ENCODE assay signal across 21 cellular contexts in the genomic region with DNA sequence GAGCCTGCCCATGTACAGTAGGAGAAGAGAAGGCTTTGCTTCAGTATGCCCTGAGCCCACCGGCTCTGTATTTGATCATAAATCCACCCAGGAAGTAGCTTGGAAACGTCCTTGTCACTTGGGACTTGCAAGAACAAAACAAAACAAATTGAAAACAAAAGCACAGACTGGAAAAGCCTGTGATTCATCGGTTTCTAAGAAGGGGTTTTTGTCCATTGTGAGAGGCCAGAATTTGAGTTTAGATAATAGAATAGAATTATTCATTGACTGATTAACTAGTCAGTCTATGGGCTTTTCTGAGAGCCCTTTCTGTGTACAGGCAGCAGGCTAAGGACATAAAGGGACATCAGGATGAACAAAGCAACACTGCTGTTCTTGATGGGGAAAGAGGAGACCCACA.
DNase-seq lines count a peak whose midpoint lies in the region; ATAC-seq, FAIRE-seq and TF ChIP-seq lines count a peak whose summit lies in the region.
"Had no signal": no experiment of that assay in that cellular context is flagged by ENCODE, and none has a peak within 500 bp of the region (broad histone marks: within the 10 kb centered on the region; RNA-seq: fewer than 3 reads in every experiment).

No MANE protein-coding gene starts in this region.

- POLR2A ChIA-PET in MCF 10A (lab: Yijun Ruan, JAX), result no interaction called here
- POLR2A ChIA-PET in SK-N-SH (lab: Yijun Ruan, JAX), result no interaction called here

- H4K20me1 ChIP-seq in BLaER1 (no peaks in the 10 kb centered on the region), SK-N-SH (ENCODE audit: insufficient read depth) (no peaks in the 10 kb centered on the region)

- H3K36me3 ChIP-seq in BLaER1, result no peaks in the 10 kb centered on the region; the same call in 1 of the 2 replicates
- H3K36me3 ChIP-seq in SK-N-SH (replicated peaks in 1 of 2; ENCODE audit: control insufficient read depth in 1 of 2, insufficient read depth in 2 of 2, low read length in 1 of 2), result no peaks in the 10 kb centered on the region
- H3K36me3 ChIP-seq: adrenal gland, cardiac muscle cell, SJCRH30, stomach had no signal

- TF ChIP-seq CTCF in MCF 10A (IDR thresholded peaks at IDR 0.05; ENCODE audit: unreplicated experiment), result no peak
- TF ChIP-seq CTCF in SK-N-SH (IDR thresholded peaks at IDR 0.05), result no peak

- FAIRE-seq in frontal cortex (lab: Jason Lieb, UNC), result peak; percentile 85
- FAIRE-seq: H54, K562 had no signal

- H3K9me2 ChIP-seq in SK-N-SH, result no peaks in the 10 kb centered on the region

- no peaks in the 10 kb centered on the region for H3K36me3 Mint-ChIP-seq in MCF 10A (ENCODE audit: insufficient read depth, unreplicated experiment)
- H3K36me3 Mint-ChIP-seq: natural killer cell treated with Interleukin-12 subunit alpha and Interleukin-12 subunit beta and Interleukin-15 and Interleukin-18, amount 100 ng/mL, for 72 hours; T-cell had no signal

- H3K9me3 Mint-ChIP-seq in MCF 10A (ENCODE audit: unreplicated experiment), result peaks cover 7% of the 10 kb centered on the region

- no peak for TF ChIP-seq RAD21 in SK-N-SH (IDR thresholded peaks at IDR 0.05; ENCODE audit: low read length)

- no peak for DNase-seq in MCF 10A (ENCODE audit: unreplicated experiment)
- DNase-seq in frontal cortex (ENCODE audit: low spot score in 2 of 2), result peak; percentile 7 to 56
- peak; percentile 37 for DNase-seq in putamen (ENCODE audit: low spot score)
- no peak for DNase-seq in activated T-cell treated with anti-CD3 and anti-CD28 coated beads, Interleukin-2, amount 50 U/mL, for 1 hour
- no peak for DNase-seq in DMS79 treated with DMSO at 0.1 percent for 48 hours (lab: John Stamatoyannopoulos, UW)
- no peak for DNase-seq in SK-N-SH
- DNase-seq: adrenal gland; NCI-H146; NCI-H510A treated with DMSO at 0.1 percent for 48 hours; SJCRH30; stimulated activated CD8-positive, alpha-beta memory T cell treated with anti-CD3 and anti-CD28 coated beads, Interleukin-4, amount 100 ng/mL, for 48 hours; stomach; T-cell had no signal

- H3K27ac Mint-ChIP-seq in MCF 10A (ENCODE audit: low read depth, unreplicated experiment), result peak overlapping the region; percentile 23
- H3K27ac Mint-ChIP-seq: T-cell had no signal

- no peak for TF ChIP-seq EP300 in SK-N-SH (IDR thresholded peaks at IDR 0.05; ENCODE audit: borderline replicate concordance in 1 of 2, low read depth in 1 of 2, low read length in 1 of 2)

- H3K4me1 ChIP-seq in BLaER1 (peaks cover 100% of the 10 kb centered on the region), SK-N-SH (ENCODE audit: control insufficient read depth in 1 of 2, insufficient read depth in 2 of 2, low read depth in 1 of 2, low read length in 1 of 2) (no peaks in the 10 kb centered on the region)
- H3K4me1 ChIP-seq: adrenal gland, parathyroid adenoma, SJCRH30 had no signal

- no peak for ATAC-seq in GM18505 (IDR thresholded peaks at IDR 0.05; ENCODE audit: unreplicated experiment)
- ATAC-seq: activated CD4-positive, CD25-positive, alpha-beta regulatory T cell treated with anti-CD3 and anti-CD28 coated beads, Interleukin-2, amount 50 U/mL, for 24 hours; K562; natural killer cell treated with Interleukin-12 subunit alpha and Interleukin-12 subunit beta and Interleukin-15 and Interleukin-18, amount 100 ng/mL, for 72 hours; T-cell had no signal

- no peak overlapping the region for H3K4me3 ChIP-seq in BLaER1
- no peak overlapping the region for H3K4me3 ChIP-seq in SK-N-SH (ENCODE audit: low read depth in 2 of 2, low read length in 1 of 2)
- H3K4me3 ChIP-seq: adrenal gland, cardiac muscle cell, K562, SJCRH30, stomach had no signal

- H3K4me2 ChIP-seq in BLaER1, result peak overlapping the region; percentile 85
- H3K4me2 ChIP-seq in SK-N-SH, result no peak overlapping the region

- H3K79me2 ChIP-seq in SK-N-SH (ENCODE audit: insufficient read depth), result no peaks in the 10 kb centered on the region
- H3K79me2 ChIP-seq: parathyroid adenoma had no signal

- H3K9me3 ChIP-seq in BLaER1, result peaks cover 39% of the 10 kb centered on the region
- no peaks in the 10 kb centered on the region for H3K9me3 ChIP-seq in SK-N-SH
- H3K9me3 ChIP-seq: adrenal gland, SJCRH30 had no signal

- CTCF ChIA-PET in MCF 10A (lab: Yijun Ruan, JAX) (interaction anchor here (0.6 kb wide), 2 partner anchors 48 to 1761 kb away, joined by 3 read pairs; no protein-coding TSS in a partner anchor), SK-N-SH (lab: Yijun Ruan, JAX) (no interaction called here)

- no peak overlapping the region for H3K4me3 Mint-ChIP-seq in MCF 10A (ENCODE audit: unreplicated experiment)
- H3K4me3 Mint-ChIP-seq: natural killer cell treated with Interleukin-12 subunit alpha and Interleukin-12 subunit beta and Interleukin-15 and Interleukin-18, amount 100 ng/mL, for 72 hours; T-cell had no signal

- H3K9ac ChIP-seq in BLaER1 (no peak overlapping the region), SK-N-SH (no peak overlapping the region)
- H3K9ac ChIP-seq: parathyroid adenoma had no signal

- WGBS in SK-N-SH (ENCODE audit: low lambda C conversion rate), result 9% methylated on average over 3 of the region's 3 CpGs

- intact Hi-C loops in MCF 10A (cut with micrococcal nuclease), result no loop called here

- H3F3A ChIP-seq in SK-N-SH (replicated peaks; ENCODE audit: insufficient read depth), result no peaks in the 10 kb centered on the region

- no peak for TF ChIP-seq POLR2A in GM18505 (IDR thresholded peaks at IDR 0.05; ENCODE audit: borderline replicate concordance, extremely low read depth, insufficient read depth, insufficient read length)

- no TSS peak for BruUV-seq in MCF 10A (replicated peaks; lab: Mats Ljungman, UMichigan)

- no peaks in the 10 kb centered on the region for H3K4me1 Mint-ChIP-seq in MCF 10A (ENCODE audit: insufficient read depth, unreplicated experiment)

- no peaks in the 10 kb centered on the region for H3K27me3 ChIP-seq in BLaER1
- H3K27me3 ChIP-seq in SK-N-SH (ENCODE audit: insufficient read depth), result no peaks in the 10 kb centered on the region
- H3K27me3 ChIP-seq: adrenal gland, cardiac muscle cell, SJCRH30, stomach had no signal

- H2AFZ ChIP-seq in SK-N-SH (ENCODE audit: low read depth), result no peak overlapping the region
- H2AFZ ChIP-seq: parathyroid adenoma had no signal

- no peaks in the 10 kb centered on the region for H3K27me3 Mint-ChIP-seq in MCF 10A (ENCODE audit: insufficient read depth, unreplicated experiment)
- H3K27me3 Mint-ChIP-seq: natural killer cell treated with Interleukin-12 subunit alpha and Interleukin-12 subunit beta and Interleukin-15 and Interleukin-18, amount 100 ng/mL, for 72 hours; T-cell had no signal

- H3K27ac ChIP-seq in BLaER1 (peak overlapping the region; percentile 92), SK-N-SH (ENCODE audit: low read depth in 2 of 2, low read length in 1 of 2) (no peak overlapping the region)
- H3K27ac ChIP-seq: adrenal gland, cardiac muscle cell, parathyroid adenoma, SJCRH30 had no signal

TF ChIP-seq in SK-N-SH, 30 proteins besides CTCF, POLR2A, EP300 and RAD21:
- TF ChIP-seq SIN3A (IDR thresholded peaks at IDR 0.05; ENCODE audit: borderline replicate concordance, low read depth, low read length), result no peak
- TF ChIP-seq TAF1 (IDR thresholded peaks at IDR 0.05; ENCODE audit: borderline replicate concordance, low read depth, low read length), result no peak
- TF ChIP-seq ELF1 (IDR thresholded peaks at IDR 0.05), result no peak
- no peak for TF ChIP-seq POLR2AphosphoS5 (IDR thresholded peaks at IDR 0.05; ENCODE audit: low read depth, low read length)
- TF ChIP-seq, protein P1, sequence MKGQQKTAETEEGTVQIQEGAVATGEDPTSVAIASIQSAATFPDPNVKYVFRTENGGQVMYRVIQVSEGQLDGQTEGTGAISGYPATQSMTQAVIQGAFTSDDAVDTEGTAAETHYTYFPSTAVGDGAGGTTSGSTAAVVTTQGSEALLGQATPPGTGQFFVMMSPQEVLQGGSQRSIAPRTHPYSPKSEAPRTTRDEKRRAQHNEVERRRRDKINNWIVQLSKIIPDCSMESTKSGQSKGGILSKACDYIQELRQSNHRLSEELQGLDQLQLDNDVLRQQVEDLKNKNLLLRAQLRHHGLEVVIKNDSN (IDR thresholded peaks at IDR 0.05; ENCODE audit: borderline replicate concordance, low read depth), result no peak
- TF ChIP-seq MEF2A (IDR thresholded peaks at IDR 0.05; ENCODE audit: borderline replicate concordance, low read depth), result no peak
- TF ChIP-seq, protein P2, sequence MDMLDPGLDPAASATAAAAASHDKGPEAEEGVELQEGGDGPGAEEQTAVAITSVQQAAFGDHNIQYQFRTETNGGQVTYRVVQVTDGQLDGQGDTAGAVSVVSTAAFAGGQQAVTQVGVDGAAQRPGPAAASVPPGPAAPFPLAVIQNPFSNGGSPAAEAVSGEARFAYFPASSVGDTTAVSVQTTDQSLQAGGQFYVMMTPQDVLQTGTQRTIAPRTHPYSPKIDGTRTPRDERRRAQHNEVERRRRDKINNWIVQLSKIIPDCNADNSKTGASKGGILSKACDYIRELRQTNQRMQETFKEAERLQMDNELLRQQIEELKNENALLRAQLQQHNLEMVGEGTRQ (IDR thresholded peaks at IDR 0.05; ENCODE audit: borderline replicate concordance, low read depth, low read length), result no peak
- no peak for TF ChIP-seq NRF1 (IDR thresholded peaks at IDR 0.05; ENCODE audit: low read depth, low read length)
- no peak for TF ChIP-seq FOSL2 (IDR thresholded peaks at IDR 0.05; ENCODE audit: borderline replicate concordance, low read depth)

Comparison
In these comparisons a context has a peak if more than half of its experiments do, and no peak if none do; other contexts are left out.
1. DNase-seq: peak in frontal cortex (2 of 2) and putamen (single experiment); none in MCF 10A (single experiment), activated T-cell treated with anti-CD3 and anti-CD28 coated beads, Interleukin-2, amount 50 U/mL, for 1 hour (single experiment), DMS79 treated with DMSO at 0.1 percent for 48 hours (single experiment) and SK-N-SH (single experiment).